In genomic region chr2:134277223-134277622, GRCh38 we compare ENCODE assay signal across 1 cellular context.
TF ChIP-seq lines count a peak whose summit lies in the region.

No MANE protein-coding gene starts in this region.

TF ChIP-seq in endothelial cell of umbilical vein, 7 proteins besides CTCF, POLR2A, EP300 and RAD21 (continued from another document):
- TF ChIP-seq GATA2 (IDR thresholded peaks at IDR 0.05; ENCODE audit: insufficient read depth, insufficient read length, low read depth, low read length) (no peak), POLR2AphosphoS5 (IDR thresholded peaks at IDR 0.05; ENCODE audit: insufficient read depth, low read depth, low read length) (no peak), EZH2 (IDR thresholded peaks at IDR 0.05; ENCODE audit: borderline replicate concordance, low read depth, low read length, severe bottlenecking) (no peak), JUN (IDR thresholded peaks at IDR 0.05; ENCODE audit: borderline replicate concordance, insufficient read depth, insufficient read length, low read depth) (no peak), FOS (IDR thresholded peaks at IDR 0.05; ENCODE audit: borderline replicate concordance, insufficient read depth, low read length) (peak; percentile 23)
